1 cellular context compared by ENCODE assay signal in the genomic region with DNA sequence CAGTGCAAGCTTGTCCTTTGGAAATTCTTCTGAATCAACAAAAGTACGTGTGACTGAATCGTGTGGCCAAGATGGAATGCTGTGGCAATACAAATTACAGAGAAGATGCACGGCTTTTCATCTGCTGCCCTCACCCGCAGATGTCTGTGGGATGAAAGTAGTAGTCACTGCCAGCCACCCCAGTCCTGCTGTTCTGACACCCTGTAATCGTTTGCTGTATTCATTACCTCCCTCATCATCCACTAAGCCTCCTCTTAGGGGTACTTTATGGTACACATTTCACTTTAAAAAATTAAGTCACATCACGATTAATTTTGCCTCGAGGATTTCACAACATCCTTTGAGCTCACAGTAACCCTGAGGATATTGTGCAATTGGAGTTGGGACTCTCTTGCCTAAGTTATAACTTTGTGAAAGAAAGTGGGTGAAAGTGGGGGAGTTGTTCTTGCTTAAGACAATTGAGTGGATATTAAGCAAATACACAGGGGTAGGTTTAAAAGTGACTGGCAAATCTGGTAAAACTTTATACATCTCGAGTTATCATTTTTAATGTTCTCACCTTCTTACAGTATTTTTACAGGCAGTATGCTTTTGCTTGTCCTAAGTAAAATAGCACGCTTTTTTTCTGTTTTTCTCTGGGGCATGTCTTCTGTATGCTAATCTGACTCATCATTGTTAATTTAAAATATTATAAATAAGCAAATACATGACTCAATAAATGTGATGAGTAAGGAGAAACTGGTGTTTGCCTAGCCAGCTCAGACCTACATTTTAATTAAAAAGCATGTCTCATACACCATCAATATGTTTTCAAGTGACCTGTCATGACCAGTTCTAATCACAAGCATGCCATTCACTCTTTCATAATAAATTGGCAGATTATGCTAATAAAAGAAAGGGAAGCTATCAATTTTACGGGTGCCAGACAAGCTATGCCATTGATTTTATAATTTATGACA.
A peak's percentile ranks its signal among the peaks of the same experiment; 100 is the strongest.
TF ChIP-seq lines count a peak whose summit lies in the region.

No MANE protein-coding gene starts in this region.

TF ChIP-seq in HepG2, 621 proteins besides CTCF, POLR2A, EP300 and RAD21 (continued from another document and continues in another):
- TF ChIP-seq, protein P1, sequence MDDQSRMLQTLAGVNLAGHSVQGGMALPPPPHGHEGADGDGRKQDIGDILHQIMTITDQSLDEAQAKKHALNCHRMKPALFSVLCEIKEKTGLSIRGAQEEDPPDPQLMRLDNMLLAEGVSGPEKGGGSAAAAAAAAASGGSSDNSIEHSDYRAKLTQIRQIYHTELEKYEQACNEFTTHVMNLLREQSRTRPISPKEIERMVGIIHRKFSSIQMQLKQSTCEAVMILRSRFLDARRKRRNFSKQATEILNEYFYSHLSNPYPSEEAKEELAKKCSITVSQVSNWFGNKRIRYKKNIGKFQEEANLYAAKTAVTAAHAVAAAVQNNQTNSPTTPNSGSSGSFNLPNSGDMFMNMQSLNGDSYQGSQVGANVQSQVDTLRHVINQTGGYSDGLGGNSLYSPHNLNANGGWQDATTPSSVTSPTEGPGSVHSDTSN (CRISPR knock-in tag; IDR thresholded peaks at IDR 0.05; ENCODE audit: borderline replicate concordance) = no peak
- TF ChIP-seq, protein P2, sequence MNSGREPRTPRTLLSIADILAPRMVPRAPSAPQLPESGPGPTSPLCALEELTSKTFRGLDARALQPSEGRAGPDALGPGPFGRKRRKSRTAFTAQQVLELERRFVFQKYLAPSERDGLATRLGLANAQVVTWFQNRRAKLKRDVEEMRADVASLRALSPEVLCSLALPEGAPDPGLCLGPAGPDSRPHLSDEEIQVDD (CRISPR knock-in tag; IDR thresholded peaks at IDR 0.05; ENCODE audit: borderline replicate concordance) = no peak
- TF ChIP-seq ZNF777 (CRISPR knock-in tag; IDR thresholded peaks at IDR 0.05) (no peak), U2AF1 (optimal IDR thresholded peaks at IDR 0.05; ENCODE audit: low read depth, low read length) (no peak), TP53 (CRISPR knock-in tag; conservative IDR thresholded peaks at IDR 0.05) (no peak), ZNF253 (CRISPR knock-in tag; IDR thresholded peaks at IDR 0.05; ENCODE audit: borderline replicate concordance) (no peak), RFXANK (CRISPR knock-in tag; IDR thresholded peaks at IDR 0.05) (peak; percentile 42; the same call in 1 of the 2 replicates), FOXJ3 (CRISPR knock-in tag; IDR thresholded peaks at IDR 0.05; ENCODE audit: borderline replicate concordance) (peak; percentile 43; the same call in 1 of the 2 replicates), HOXA3 (CRISPR knock-in tag; IDR thresholded peaks at IDR 0.05) (peak; percentile 52; the same call in 1 of the 2 replicates), RNF2 (conservative IDR thresholded peaks at IDR 0.05; ENCODE audit: low read depth) (no peak), MAFK (conservative IDR thresholded peaks at IDR 0.05 in 1 of 2, IDR thresholded peaks at IDR 0.05 in 1 of 2; ENCODE audit: low read length in 2 of 2) (peak; percentile 94), ZNF501 (CRISPR knock-in tag; IDR thresholded peaks at IDR 0.05) (no peak), TCF7 (IDR thresholded peaks at IDR 0.05; ENCODE audit: low read depth) (peak; percentile 78), SIX1 (CRISPR knock-in tag; IDR thresholded peaks at IDR 0.05; ENCODE audit: borderline replicate concordance) (no peak; the same call in 1 of the 2 replicates), KDM4B (CRISPR knock-in tag; IDR thresholded peaks at IDR 0.05) (no peak), ZNF839 (CRISPR knock-in tag; IDR thresholded peaks at IDR 0.05; ENCODE audit: borderline replicate concordance) (no peak), ISX (CRISPR knock-in tag; conservative IDR thresholded peaks at IDR 0.05) (no peak), JDP2 (CRISPR knock-in tag; IDR thresholded peaks at IDR 0.05; ENCODE audit: borderline replicate concordance) (no peak), TBX3 (IDR thresholded peaks at IDR 0.05; ENCODE audit: borderline replicate concordance) (no peak), MED13 (CRISPR knock-in tag; IDR thresholded peaks at IDR 0.05) (no peak), HOXA9 (CRISPR knock-in tag; IDR thresholded peaks at IDR 0.05; ENCODE audit: borderline replicate concordance) (no peak), ZNF530 (CRISPR knock-in tag; IDR thresholded peaks at IDR 0.05; ENCODE audit: low read depth) (no peak), SALL2 (CRISPR knock-in tag; IDR thresholded peaks at IDR 0.05) (no peak), ATF7-NPFF (CRISPR knock-in tag; IDR thresholded peaks at IDR 0.05; ENCODE audit: low read depth) (no peak), RARA (CRISPR knock-in tag; IDR thresholded peaks at IDR 0.05) (peak; percentile 79), ZFP62 (CRISPR knock-in tag; IDR thresholded peaks at IDR 0.05) (no peak), HIVEP1 (CRISPR knock-in tag; IDR thresholded peaks at IDR 0.05) (no peak), KDM5A (IDR thresholded peaks at IDR 0.05; ENCODE audit: borderline replicate concordance, low read length) (no peak; the same call in 1 of the 2 replicates)
- TF ChIP-seq, protein P3, sequence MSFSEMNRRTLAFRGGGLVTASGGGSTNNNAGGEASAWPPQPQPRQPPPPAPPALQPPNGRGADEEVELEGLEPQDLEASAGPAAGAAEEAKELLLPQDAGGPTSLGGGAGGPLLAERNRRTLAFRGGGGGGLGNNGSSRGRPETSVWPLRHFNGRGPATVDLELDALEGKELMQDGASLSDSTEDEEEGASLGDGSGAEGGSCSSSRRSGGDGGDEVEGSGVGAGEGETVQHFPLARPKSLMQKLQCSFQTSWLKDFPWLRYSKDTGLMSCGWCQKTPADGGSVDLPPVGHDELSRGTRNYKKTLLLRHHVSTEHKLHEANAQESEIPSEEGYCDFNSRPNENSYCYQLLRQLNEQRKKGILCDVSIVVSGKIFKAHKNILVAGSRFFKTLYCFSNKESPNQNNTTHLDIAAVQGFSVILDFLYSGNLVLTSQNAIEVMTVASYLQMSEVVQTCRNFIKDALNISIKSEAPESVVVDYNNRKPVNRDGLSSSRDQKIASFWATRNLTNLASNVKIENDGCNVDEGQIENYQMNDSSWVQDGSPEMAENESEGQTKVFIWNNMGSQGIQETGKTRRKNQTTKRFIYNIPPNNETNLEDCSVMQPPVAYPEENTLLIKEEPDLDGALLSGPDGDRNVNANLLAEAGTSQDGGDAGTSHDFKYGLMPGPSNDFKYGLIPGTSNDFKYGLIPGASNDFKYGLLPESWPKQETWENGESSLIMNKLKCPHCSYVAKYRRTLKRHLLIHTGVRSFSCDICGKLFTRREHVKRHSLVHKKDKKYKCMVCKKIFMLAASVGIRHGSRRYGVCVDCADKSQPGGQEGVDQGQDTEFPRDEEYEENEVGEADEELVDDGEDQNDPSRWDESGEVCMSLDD (CRISPR knock-in tag; IDR thresholded peaks at IDR 0.05; ENCODE audit: borderline replicate concordance) = no peak
- TF ChIP-seq, protein P4, sequence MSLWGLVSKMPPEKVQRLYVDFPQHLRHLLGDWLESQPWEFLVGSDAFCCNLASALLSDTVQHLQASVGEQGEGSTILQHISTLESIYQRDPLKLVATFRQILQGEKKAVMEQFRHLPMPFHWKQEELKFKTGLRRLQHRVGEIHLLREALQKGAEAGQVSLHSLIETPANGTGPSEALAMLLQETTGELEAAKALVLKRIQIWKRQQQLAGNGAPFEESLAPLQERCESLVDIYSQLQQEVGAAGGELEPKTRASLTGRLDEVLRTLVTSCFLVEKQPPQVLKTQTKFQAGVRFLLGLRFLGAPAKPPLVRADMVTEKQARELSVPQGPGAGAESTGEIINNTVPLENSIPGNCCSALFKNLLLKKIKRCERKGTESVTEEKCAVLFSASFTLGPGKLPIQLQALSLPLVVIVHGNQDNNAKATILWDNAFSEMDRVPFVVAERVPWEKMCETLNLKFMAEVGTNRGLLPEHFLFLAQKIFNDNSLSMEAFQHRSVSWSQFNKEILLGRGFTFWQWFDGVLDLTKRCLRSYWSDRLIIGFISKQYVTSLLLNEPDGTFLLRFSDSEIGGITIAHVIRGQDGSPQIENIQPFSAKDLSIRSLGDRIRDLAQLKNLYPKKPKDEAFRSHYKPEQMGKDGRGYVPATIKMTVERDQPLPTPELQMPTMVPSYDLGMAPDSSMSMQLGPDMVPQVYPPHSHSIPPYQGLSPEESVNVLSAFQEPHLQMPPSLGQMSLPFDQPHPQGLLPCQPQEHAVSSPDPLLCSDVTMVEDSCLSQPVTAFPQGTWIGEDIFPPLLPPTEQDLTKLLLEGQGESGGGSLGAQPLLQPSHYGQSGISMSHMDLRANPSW (CRISPR knock-in tag; IDR thresholded peaks at IDR 0.05; ENCODE audit: borderline replicate concordance) = 0 out of 2 replicates have a peak, but pooled peaks have one; percentile 48
- TF ChIP-seq, protein P5, sequence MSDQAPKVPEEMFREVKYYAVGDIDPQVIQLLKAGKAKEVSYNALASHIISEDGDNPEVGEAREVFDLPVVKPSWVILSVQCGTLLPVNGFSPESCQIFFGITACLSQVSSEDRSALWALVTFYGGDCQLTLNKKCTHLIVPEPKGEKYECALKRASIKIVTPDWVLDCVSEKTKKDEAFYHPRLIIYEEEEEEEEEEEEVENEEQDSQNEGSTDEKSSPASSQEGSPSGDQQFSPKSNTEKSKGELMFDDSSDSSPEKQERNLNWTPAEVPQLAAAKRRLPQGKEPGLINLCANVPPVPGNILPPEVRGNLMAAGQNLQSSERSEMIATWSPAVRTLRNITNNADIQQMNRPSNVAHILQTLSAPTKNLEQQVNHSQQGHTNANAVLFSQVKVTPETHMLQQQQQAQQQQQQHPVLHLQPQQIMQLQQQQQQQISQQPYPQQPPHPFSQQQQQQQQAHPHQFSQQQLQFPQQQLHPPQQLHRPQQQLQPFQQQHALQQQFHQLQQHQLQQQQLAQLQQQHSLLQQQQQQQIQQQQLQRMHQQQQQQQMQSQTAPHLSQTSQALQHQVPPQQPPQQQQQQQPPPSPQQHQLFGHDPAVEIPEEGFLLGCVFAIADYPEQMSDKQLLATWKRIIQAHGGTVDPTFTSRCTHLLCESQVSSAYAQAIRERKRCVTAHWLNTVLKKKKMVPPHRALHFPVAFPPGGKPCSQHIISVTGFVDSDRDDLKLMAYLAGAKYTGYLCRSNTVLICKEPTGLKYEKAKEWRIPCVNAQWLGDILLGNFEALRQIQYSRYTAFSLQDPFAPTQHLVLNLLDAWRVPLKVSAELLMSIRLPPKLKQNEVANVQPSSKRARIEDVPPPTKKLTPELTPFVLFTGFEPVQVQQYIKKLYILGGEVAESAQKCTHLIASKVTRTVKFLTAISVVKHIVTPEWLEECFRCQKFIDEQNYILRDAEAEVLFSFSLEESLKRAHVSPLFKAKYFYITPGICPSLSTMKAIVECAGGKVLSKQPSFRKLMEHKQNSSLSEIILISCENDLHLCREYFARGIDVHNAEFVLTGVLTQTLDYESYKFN (CRISPR knock-in tag; conservative IDR thresholded peaks at IDR 0.05) = peak; percentile 58
- TF ChIP-seq, protein P6, sequence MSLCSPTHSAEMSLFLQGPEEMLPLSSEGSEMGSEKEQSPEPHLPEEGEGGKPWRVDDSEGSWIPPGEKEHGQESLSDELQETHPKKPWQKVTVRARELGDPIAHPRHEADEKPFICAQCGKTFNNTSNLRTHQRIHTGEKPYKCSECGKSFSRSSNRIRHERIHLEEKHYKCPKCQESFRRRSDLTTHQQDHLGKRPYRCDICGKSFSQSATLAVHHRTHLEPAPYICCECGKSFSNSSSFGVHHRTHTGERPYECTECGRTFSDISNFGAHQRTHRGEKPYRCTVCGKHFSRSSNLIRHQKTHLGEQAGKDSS (CRISPR knock-in tag; IDR thresholded peaks at IDR 0.05; ENCODE audit: borderline replicate concordance, low read depth) = no peak
- TF ChIP-seq, protein P7, sequence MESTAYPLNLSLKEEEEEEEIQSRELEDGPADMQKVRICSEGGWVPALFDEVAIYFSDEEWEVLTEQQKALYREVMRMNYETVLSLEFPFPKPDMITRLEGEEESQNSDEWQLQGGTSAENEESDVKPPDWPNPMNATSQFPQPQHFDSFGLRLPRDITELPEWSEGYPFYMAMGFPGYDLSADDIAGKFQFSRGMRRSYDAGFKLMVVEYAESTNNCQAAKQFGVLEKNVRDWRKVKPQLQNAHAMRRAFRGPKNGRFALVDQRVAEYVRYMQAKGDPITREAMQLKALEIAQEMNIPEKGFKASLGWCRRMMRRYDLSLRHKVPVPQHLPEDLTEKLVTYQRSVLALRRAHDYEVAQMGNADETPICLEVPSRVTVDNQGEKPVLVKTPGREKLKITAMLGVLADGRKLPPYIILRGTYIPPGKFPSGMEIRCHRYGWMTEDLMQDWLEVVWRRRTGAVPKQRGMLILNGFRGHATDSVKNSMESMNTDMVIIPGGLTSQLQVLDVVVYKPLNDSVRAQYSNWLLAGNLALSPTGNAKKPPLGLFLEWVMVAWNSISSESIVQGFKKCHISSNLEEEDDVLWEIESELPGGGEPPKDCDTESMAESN (CRISPR knock-in tag; conservative IDR thresholded peaks at IDR 0.05) = no peak; the same call in 1 of the 2 replicates
- TF ChIP-seq, protein P8, sequence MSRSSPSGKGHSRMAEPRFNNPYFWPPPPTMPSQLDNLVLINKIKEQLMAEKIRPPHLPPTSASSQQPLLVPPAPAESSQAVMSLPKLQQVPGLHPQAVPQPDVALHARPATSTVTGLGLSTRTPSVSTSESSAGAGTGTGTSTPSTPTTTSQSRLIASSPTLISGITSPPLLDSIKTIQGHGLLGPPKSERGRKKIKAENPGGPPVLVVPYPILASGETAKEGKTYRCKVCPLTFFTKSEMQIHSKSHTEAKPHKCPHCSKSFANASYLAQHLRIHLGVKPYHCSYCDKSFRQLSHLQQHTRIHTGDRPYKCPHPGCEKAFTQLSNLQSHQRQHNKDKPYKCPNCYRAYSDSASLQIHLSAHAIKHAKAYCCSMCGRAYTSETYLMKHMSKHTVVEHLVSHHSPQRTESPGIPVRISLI (CRISPR knock-in tag; IDR thresholded peaks at IDR 0.05; ENCODE audit: borderline replicate concordance) = no peak
- TF ChIP-seq, protein P9, sequence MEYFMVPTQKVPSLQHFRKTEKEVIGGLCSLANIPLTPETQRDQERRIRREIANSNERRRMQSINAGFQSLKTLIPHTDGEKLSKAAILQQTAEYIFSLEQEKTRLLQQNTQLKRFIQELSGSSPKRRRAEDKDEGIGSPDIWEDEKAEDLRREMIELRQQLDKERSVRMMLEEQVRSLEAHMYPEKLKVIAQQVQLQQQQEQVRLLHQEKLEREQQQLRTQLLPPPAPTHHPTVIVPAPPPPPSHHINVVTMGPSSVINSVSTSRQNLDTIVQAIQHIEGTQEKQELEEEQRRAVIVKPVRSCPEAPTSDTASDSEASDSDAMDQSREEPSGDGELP (IDR thresholded peaks at IDR 0.05; ENCODE audit: borderline replicate concordance, low read depth) = no peak
- TF ChIP-seq, protein P10, sequence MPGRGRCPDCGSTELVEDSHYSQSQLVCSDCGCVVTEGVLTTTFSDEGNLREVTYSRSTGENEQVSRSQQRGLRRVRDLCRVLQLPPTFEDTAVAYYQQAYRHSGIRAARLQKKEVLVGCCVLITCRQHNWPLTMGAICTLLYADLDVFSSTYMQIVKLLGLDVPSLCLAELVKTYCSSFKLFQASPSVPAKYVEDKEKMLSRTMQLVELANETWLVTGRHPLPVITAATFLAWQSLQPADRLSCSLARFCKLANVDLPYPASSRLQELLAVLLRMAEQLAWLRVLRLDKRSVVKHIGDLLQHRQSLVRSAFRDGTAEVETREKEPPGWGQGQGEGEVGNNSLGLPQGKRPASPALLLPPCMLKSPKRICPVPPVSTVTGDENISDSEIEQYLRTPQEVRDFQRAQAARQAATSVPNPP (CRISPR knock-in tag; IDR thresholded peaks at IDR 0.05) = no peak
- TF ChIP-seq, protein P11, sequence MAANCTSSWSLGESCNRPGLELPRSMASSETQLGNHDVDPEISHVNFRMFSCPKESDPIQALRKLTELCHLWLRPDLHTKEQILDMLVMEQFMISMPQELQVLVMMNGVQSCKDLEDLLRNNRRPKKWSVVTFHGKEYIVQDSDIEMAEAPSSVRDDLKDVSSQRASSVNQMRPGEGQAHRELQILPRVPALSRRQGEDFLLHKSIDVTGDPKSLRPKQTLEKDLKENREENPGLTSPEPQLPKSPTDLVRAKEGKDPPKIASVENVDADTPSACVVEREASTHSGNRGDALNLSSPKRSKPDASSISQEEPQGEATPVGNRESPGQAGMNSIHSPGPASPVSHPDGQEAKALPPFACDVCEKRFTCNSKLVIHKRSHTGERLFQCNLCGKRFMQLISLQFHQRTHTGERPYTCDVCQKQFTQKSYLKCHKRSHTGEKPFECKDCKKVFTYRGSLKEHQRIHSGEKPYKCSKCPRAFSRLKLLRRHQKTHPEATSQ (CRISPR knock-in tag; IDR thresholded peaks at IDR 0.05; ENCODE audit: borderline replicate concordance) = peak; percentile 84; the same call in 1 of the 2 replicates
